ENCODE assay signal across 9 cellular contexts in genomic region chrX:24242649-24243556, GRCh38.
DNase-seq lines count a peak whose midpoint lies in the region; ATAC-seq and TF ChIP-seq lines count a peak whose summit lies in the region.
"Had no signal": no experiment of that assay in that cellular context is flagged by ENCODE, and none has a peak within 500 bp of the region (broad histone marks: within the 10 kb centered on the region; RNA-seq: fewer than 3 reads in every experiment).

No MANE protein-coding gene starts in this region.

- H3K27ac ChIP-seq in VCaP = peak overlapping the region; percentile 55
- H3K27ac ChIP-seq: parathyroid adenoma had no signal

- TF ChIP-seq CTCF in VCaP (conservative IDR thresholded peaks at IDR 0.05) = no peak

- peak; percentile 66 for ATAC-seq in HG03045 (IDR thresholded peaks at IDR 0.05; ENCODE audit: unreplicated experiment)

- DNase-seq in SIG-M5 treated with dmso at 0.1 percent for 504 hours (lab: John Stamatoyannopoulos, UW; ENCODE audit: unreplicated experiment) (peak; percentile 35), SIG-M5 (lab: John Stamatoyannopoulos, UW) (no peak), medulla oblongata (ENCODE audit: extremely low spot score) (peak; percentile 66), DMS153 (lab: John Stamatoyannopoulos, UW) (no peak), AML-193 (lab: John Stamatoyannopoulos, UW) (no peak)
- DNase-seq in activated naive CD4-positive, alpha-beta T cell treated with Interleukin-2 at 50 U/mL for 16 hours = no peak

Comparison
In these comparisons a context has a peak if more than half of its experiments do, and no peak if none do; other contexts are left out.
1. DNase-seq: peak in SIG-M5 treated with dmso at 0.1 percent for 504 hours (single experiment) and medulla oblongata (single experiment); none in SIG-M5 (single experiment), DMS153 (single experiment), activated naive CD4-positive, alpha-beta T cell treated with Interleukin-2 at 50 U/mL for 16 hours (single experiment) and AML-193 (0 of 2).